Comparison of ENCODE assay signal across 8 cellular contexts in the genomic region with DNA sequence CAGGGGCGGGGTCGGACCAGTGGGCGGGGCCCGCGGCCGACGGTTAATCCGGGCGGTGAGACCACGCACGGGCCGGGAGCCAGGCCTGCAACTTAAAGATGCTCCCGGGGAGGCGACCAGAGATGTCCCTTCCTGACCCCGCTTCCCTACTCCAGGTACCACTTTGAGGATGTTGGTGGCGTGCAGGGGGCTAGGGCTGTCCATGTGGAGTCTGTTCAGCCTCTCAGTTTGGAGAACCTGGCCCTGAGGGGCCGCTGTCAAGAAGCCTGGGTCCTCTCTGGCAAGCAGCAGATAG. TPM values are rescaled to one million over a fixed set of nuclear protein-coding genes. Genes with fewer than 3 reads are reported as not detected.
DNase-seq lines count a peak whose midpoint lies in the region; ATAC-seq and TF ChIP-seq lines count a peak whose summit lies in the region.

No MANE protein-coding gene starts in this region.

- WGBS in right cardiac atrium: 5% methylated on average over 17 of the region's 17 CpGs

- ATAC-seq in right cardiac atrium (no peak), GM21723 (IDR thresholded peaks at IDR 0.05; ENCODE audit: unreplicated experiment) (no peak)

- peak overlapping the region; percentile 1 for H3K27ac ChIP-seq in right cardiac atrium (ENCODE audit: low read length)

- no peaks in the 10 kb centered on the region for H3K36me3 ChIP-seq in H7 (replicated peaks; ENCODE audit: control insufficient read depth, insufficient read depth, low read length)

- peak overlapping the region; percentile 91 for H3K4me3 ChIP-seq in AG10803 (ENCODE audit: low read length)
- peak overlapping the region; percentile 94 for H3K4me3 ChIP-seq in H7 (ENCODE audit: insufficient read depth, low read depth, low read length)
- H3K4me3 ChIP-seq in right cardiac atrium (ENCODE audit: low read length): peak overlapping the region; percentile 92

- no peak for TF ChIP-seq CTCF in AG10803 (conservative IDR thresholded peaks at IDR 0.05; ENCODE audit: low read length)

- peaks cover 4% of the 10 kb centered on the region for H3K4me1 ChIP-seq in right cardiac atrium (ENCODE audit: control insufficient read depth, insufficient read depth, low read length)

- intact Hi-C loops in right cardiac atrium (cut with DNase I): no loop called here

- no peak for DNase-seq in AG10803 (ENCODE audit: low read depth)
- DNase-seq in H7: peak; percentile 94
- DNase-seq in activated CD8-positive, alpha-beta memory T cell treated with anti-CD3 and anti-CD28 coated beads, Interleukin-2, amount 50 U/mL, for 4 hours: peak; percentile 61
- peak; percentile 85 to 94 (median 94) for DNase-seq in right cardiac atrium
- DNase-seq in stimulated activated CD8-positive, alpha-beta memory T cell treated with anti-CD3 and anti-CD28 coated beads, Interleukin-15, amount 100 ng/mL, for 24 hours (ENCODE audit: low read depth): peak; percentile 51
- DNase-seq in NCI-H226: no peak
- no peak for DNase-seq in occipital lobe (lab: John Stamatoyannopoulos, UW)

- H3K9me3 ChIP-seq in right cardiac atrium (ENCODE audit: control insufficient read depth, low read length): no peaks in the 10 kb centered on the region

- H3K27me3 ChIP-seq in H7 (ENCODE audit: control insufficient read depth, insufficient read depth, low read length) (no peaks in the 10 kb centered on the region), right cardiac atrium (ENCODE audit: control insufficient read depth, insufficient read depth) (no peaks in the 10 kb centered on the region)

RNA-seq across cellular contexts. Expression of a gene that starts 0.6 kb away (rescaled TPM):
- total RNA-seq in H7 (2014; rRNA removed; shearing (Covaris generic)): 12.7 TPM in 2 replicates
- total RNA-seq in right cardiac atrium (10 to 100 TPM; 27.2 to 33.0 (median 30.0) TPM), occipital lobe (3.7 TPM)
- 45.5 TPM for polyA plus RNA-seq in right cardiac atrium

RNA-seq across cellular contexts. Expression of a gene that starts 6.2 kb away (rescaled TPM):
- total RNA-seq in H7 (2014; rRNA removed; shearing (Covaris generic)): 2.3 and 5.6 TPM in 2 replicates
- total RNA-seq in right cardiac atrium (1 to 10 TPM; 2.0 to 4.7 (median 3.0) TPM), occipital lobe (0.31 TPM)
- polyA plus RNA-seq in right cardiac atrium: 5.2 TPM

RNA-seq across cellular contexts. Expression of a gene that starts 21.0 kb away (rescaled TPM):
- total RNA-seq in H7 (2014; rRNA removed; shearing (Covaris generic)): 1.00 and 1.6 TPM in 2 replicates
- 10 to 100 TPM; 10.1 to 18.2 (median 13.4) TPM for total RNA-seq in right cardiac atrium
- polyA plus RNA-seq in right cardiac atrium: 13.1 TPM
- 0.47 TPM for total RNA-seq in occipital lobe

RNA-seq across cellular contexts. Expression of a gene that starts 40.0 kb away (rescaled TPM):
- total RNA-seq in H7 (2014; rRNA removed; shearing (Covaris generic)): 101 and 122 TPM in 2 replicates
- 10 to 100 TPM; 12.4 to 19.7 (median 15.7) TPM for total RNA-seq in right cardiac atrium
- polyA plus RNA-seq in right cardiac atrium: 7.5 TPM
- total RNA-seq in occipital lobe: 20.0 TPM

RNA-seq across cellular contexts. Expression of a gene that starts 41.2 kb away (rescaled TPM):
- 14.1 and 14.3 TPM in 2 replicates for total RNA-seq in H7 (2014; rRNA removed; shearing (Covaris generic))
- 10 to 100 TPM; 12.8 to 21.1 (median 17.2) TPM for total RNA-seq in right cardiac atrium
- polyA plus RNA-seq in right cardiac atrium: 12.4 TPM
- total RNA-seq in occipital lobe: 12.2 TPM

Comparison
In these comparisons a context has a peak if more than half of its experiments do, and no peak if none do; other contexts are left out.
1. DNase-seq: peak in H7 (single experiment), activated CD8-positive, alpha-beta memory T cell treated with anti-CD3 and anti-CD28 coated beads, Interleukin-2, amount 50 U/mL, for 4 hours (single experiment), right cardiac atrium (3 of 3) and stimulated activated CD8-positive, alpha-beta memory T cell treated with anti-CD3 and anti-CD28 coated beads, Interleukin-15, amount 100 ng/mL, for 24 hours (single experiment); none in AG10803 (single experiment), NCI-H226 (single experiment) and occipital lobe (single experiment).
2. Peak in every context shown above with its lines, with median percentiles within 50 percentile points of each other: H3K4me3 ChIP-seq.